ENCODE assay signal across 12 cellular contexts in the genomic region with DNA sequence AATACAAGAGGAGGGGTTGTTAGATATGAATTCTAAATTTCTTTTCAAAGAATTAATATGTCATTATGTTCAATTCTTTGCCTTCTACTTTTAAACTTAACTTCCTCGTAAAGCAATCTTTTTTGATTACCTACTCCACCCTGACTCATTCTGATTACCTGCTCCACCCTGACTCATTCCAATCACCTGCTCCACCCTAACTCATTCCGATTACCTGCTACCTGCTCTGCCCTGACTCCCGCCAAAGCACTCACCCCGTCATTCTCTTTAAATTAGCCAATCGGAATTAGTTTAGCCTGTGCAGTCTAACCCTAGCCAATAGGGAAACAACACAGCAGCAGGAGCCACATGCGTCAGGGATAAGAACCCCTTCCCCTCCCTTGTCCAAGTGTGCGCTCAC. TPM values are rescaled to one million over a fixed set of nuclear protein-coding genes. Genes with fewer than 3 reads are reported as not detected.
"Had no signal": no experiment of that assay in that cellular context is flagged by ENCODE, and none has a peak within 500 bp of the region (broad histone marks: within the 10 kb centered on the region; RNA-seq: fewer than 3 reads in every experiment).

No MANE protein-coding gene starts in this region.

RNA-seq across cellular contexts. Expression of a gene that starts 48.4 kb away (rescaled TPM):
- total RNA-seq: stomach, subcutaneous adipose tissue, suprapubic skin, temporal lobe, thoracic aorta, thyroid gland, tibial nerve, upper lobe of left lung, upper lobe of right lung, ureter, urinary bladder, vagina had no signal
